In the genomic region with DNA sequence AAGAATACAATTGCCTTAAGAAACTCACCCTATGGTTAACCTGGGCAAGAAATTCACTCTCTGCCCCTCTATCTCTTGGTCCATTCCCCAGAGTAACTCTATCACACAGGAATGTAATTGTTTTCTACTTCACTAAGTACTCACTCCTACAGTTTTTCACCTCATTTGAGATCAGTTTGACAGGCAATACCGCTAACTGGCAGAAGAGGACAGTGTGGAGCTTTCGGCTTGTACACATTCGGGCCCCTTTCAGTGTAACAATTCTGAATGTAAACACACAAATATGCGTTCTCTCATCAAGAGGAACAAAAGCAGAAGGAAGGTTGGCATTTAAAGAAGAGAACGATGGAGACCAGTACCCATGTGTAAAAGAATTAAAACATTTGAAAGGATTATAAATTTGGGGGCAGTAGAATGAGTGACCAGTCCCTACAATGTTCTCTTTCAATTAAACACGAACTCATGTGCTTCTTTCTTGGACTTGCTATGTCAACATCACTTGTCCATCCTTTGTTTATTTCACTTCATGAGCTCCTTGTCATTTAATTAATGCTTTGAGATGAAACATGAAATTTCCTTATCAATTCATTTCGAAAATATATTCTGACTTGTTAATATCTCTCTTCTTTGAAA, we compare ENCODE assay signal across 8 cellular contexts.
DNase-seq lines count a peak whose midpoint lies in the region; ATAC-seq, FAIRE-seq and TF ChIP-seq lines count a peak whose summit lies in the region.

No MANE protein-coding gene starts in this region.

- FAIRE-seq in GM12892 (lab: Jason Lieb, UNC), result no peak

- peak; percentile 19 for DNase-seq in GM03348 (ENCODE audit: low spot score)
- peak; percentile 26 for DNase-seq in RPMI8226
- peak; percentile 61 for DNase-seq in glomerular visceral epithelial cell (ENCODE audit: extremely low spot score)
- DNase-seq in GM12892 (ENCODE audit: insufficient read length), result no peak

- ATAC-seq in HG02798 (IDR thresholded peaks at IDR 0.05; ENCODE audit: poor library complexity, unreplicated experiment) (peak; percentile 63), HG03439 (IDR thresholded peaks at IDR 0.05; ENCODE audit: unreplicated experiment) (no peak), HG03139 (IDR thresholded peaks at IDR 0.05; ENCODE audit: unreplicated experiment) (no peak), HG02623 (IDR thresholded peaks at IDR 0.05; ENCODE audit: unreplicated experiment) (no peak)

- TF ChIP-seq POLR2A in GM12892 (IDR thresholded peaks at IDR 0.05; ENCODE audit: low read depth, low read length), result no peak
